Comparison of ENCODE assay signal across 3 cellular contexts in the genomic region with DNA sequence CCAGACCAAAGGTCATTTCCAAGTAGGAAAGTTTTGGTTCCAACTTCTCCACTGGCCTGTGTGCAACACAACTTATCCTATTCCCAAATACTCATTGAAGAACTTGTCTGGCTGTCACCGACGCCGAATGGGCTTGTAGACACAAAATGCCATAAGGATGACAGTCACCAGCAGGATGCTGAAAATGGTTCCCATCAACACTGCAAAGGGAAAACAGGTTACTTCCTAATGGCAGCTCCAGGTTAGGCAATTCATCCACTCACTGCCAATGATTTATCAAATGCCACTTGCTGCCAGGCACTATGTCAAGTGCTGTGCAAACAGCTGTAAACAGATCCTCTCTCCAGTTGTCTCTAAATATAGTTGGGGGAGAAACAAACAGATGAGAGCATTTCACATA.
A peak's percentile ranks its signal among the peaks of the same experiment; 100 is the strongest.
TF ChIP-seq lines count a peak whose summit lies in the region.

No MANE protein-coding gene starts in this region.

TF ChIP-seq in A549, 52 proteins besides CTCF, POLR2A, EP300 and RAD21:
- TF ChIP-seq CEBPB (IDR thresholded peaks at IDR 0.05) (peak in 1 of 2 experiments; percentile 35; a peak in 1 of 4 replicates), CHD2 (IDR thresholded peaks at IDR 0.05; ENCODE audit: low read length, partially characterized antibody) (no peak)
TF ChIP-seq in A549: peak in this region for 1.

TF ChIP-seq in HEK293, 187 proteins besides CTCF, POLR2A, EP300 and RAD21:
- TF ChIP-seq FEZF1 (tag by site-specific recombination; IDR thresholded peaks at IDR 0.05), result peak; percentile 39; the same call in 1 of the 2 replicates
- no peak for TF ChIP-seq ZNF548 (tag by site-specific recombination; IDR thresholded peaks at IDR 0.05)

TF ChIP-seq in HepG2, 621 proteins besides CTCF, POLR2A, EP300 and RAD21:
- no peak for TF ChIP-seq KDM1A (CRISPR knock-in tag; IDR thresholded peaks at IDR 0.05)
- 0 out of 2 replicates have a peak, but pooled peaks have one; percentile 7 for TF ChIP-seq ZNF644 (CRISPR knock-in tag; IDR thresholded peaks at IDR 0.05; ENCODE audit: low read depth)
- TF ChIP-seq ZMYM2 (CRISPR knock-in tag; IDR thresholded peaks at IDR 0.05), result no peak
- no peak for TF ChIP-seq MTF1 (CRISPR knock-in tag; IDR thresholded peaks at IDR 0.05)
- TF ChIP-seq HOXA5 (CRISPR knock-in tag; IDR thresholded peaks at IDR 0.05), result 0 out of 2 replicates have a peak, but pooled peaks have one; percentile 25
- no peak for TF ChIP-seq ZNF782 (CRISPR knock-in tag; IDR thresholded peaks at IDR 0.05; ENCODE audit: borderline replicate concordance)
- no peak for TF ChIP-seq TSC22D2 (CRISPR knock-in tag; IDR thresholded peaks at IDR 0.05; ENCODE audit: borderline replicate concordance)
- no peak for TF ChIP-seq JUN (CRISPR knock-in tag; IDR thresholded peaks at IDR 0.05)
- TF ChIP-seq SETDB1 (CRISPR knock-in tag; IDR thresholded peaks at IDR 0.05; ENCODE audit: borderline replicate concordance), result no peak
- TF ChIP-seq JUND (CRISPR knock-in tag; IDR thresholded peaks at IDR 0.05), result no peak
- TF ChIP-seq POGZ (CRISPR knock-in tag; IDR thresholded peaks at IDR 0.05), result no peak
- TF ChIP-seq ZNF24 (IDR thresholded peaks at IDR 0.05), result no peak
- no peak for TF ChIP-seq PHB2 (IDR thresholded peaks at IDR 0.05; ENCODE audit: partially characterized antibody)
- no peak for TF ChIP-seq ZNF274 (CRISPR knock-in tag; IDR thresholded peaks at IDR 0.05)
TF ChIP-seq in HepG2: peak in this region for 2.
